ENCODE assay signal across 23 cellular contexts in the genomic region with DNA sequence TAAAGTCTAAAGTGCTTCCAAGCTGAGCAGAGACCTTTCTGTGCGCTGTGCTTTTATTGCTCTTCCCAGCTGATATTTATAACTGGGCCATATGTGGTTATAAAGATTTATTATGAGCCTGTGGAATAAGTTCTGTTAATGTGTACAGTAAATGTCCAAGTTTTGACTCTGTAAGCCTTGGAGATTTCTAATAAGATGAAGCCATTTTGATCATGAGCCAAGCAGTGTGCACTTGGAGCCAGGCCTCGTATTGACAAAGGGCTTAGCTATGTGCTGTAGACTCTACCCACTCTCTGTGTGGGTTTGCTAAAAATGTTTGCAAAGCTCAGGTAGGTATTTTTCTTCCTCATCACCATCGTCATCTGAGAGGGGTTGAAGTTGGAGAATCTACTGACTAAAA.
DNase-seq lines count a peak whose midpoint lies in the region; ATAC-seq, FAIRE-seq and TF ChIP-seq lines count a peak whose summit lies in the region.
"Had no signal": no experiment of that assay in that cellular context is flagged by ENCODE, and none has a peak within 500 bp of the region (broad histone marks: within the 10 kb centered on the region; RNA-seq: fewer than 3 reads in every experiment).

No MANE protein-coding gene starts in this region.

- TF ChIP-seq RAD21 in A549 (conservative IDR thresholded peaks at IDR 0.05 in 1 of 2, IDR thresholded peaks at IDR 0.05 in 1 of 2) (no peak), GM12878 (IDR thresholded peaks at IDR 0.05; ENCODE audit: insufficient read depth, low read depth, low read length) (no peak)

- H3K4me1 Mint-ChIP-seq in endothelial cell (ENCODE audit: unreplicated experiment): no peaks in the 10 kb centered on the region
- H3K4me1 Mint-ChIP-seq: CD4-positive, alpha-beta memory T cell had no signal

- H2AFZ ChIP-seq in GM12878 (ENCODE audit: control insufficient read depth, low read depth, low read length): no peak overlapping the region

- SMC1A ChIA-PET in GM12878 (lab: Charles Lee; ENCODE audit: uncharacterized antibody, unreplicated experiment): interaction anchor here (0.9 to 1.6 kb wide), 3 partner anchors 14 to 21 kb away, joined by 4 to 5 read pairs (median 4); no protein-coding TSS in a partner anchor

- peak; percentile 13 for FAIRE-seq in A549 (lab: Jason Lieb, UNC)
- no peak for FAIRE-seq in GM12878 (lab: Jason Lieb, UNC)
- FAIRE-seq: A204.1, G401.6, GM12891, GM18507, H54 had no signal

- POLR2A ChIA-PET in A549 (lab: Yijun Ruan, JAX) (no interaction called here), GM12878 (lab: Charles Lee) (interaction anchor here (1.6 kb wide), 1 partner anchor 13 kb away, joined by 3 read pairs; no protein-coding TSS in a partner anchor)

- TF ChIP-seq EP300 in A549 (IDR thresholded peaks at IDR 0.05) (no peak), GM12878 (IDR thresholded peaks at IDR 0.05; ENCODE audit: borderline replicate concordance in 1 of 2, control insufficient read depth in 1 of 2, low read depth in 2 of 2, low read length in 2 of 2) (no peak)

- no peaks in the 10 kb centered on the region for H3K36me3 Mint-ChIP-seq in endothelial cell (ENCODE audit: low read depth, unreplicated experiment)
- H3K36me3 Mint-ChIP-seq: CD4-positive, alpha-beta memory T cell had no signal

- H3K9me3 ChIP-seq in A549 (no peaks in the 10 kb centered on the region), GM12878 (replicated peaks; ENCODE audit: control insufficient read depth, insufficient read depth, low read length) (no peaks in the 10 kb centered on the region)
- H3K9me3 ChIP-seq: BE2C, Caco-2, HAP-1 had no signal

- ATAC-seq in A549 (no peak), GM12878 (peak; percentile 18; the same call in 2 of the 3 replicates)

- H3K4me1 ChIP-seq in A549: no peaks in the 10 kb centered on the region
- no peaks in the 10 kb centered on the region; the same call in 1 of the 2 replicates for H3K4me1 ChIP-seq in GM12878 (ENCODE audit: control insufficient read depth, insufficient read depth, low read length)
- H3K4me1 ChIP-seq: BE2C; BLaER1 treated with 17β-estradiol and CSF1 and Interleukin-3, amounts not matched to agents 10 nM and 100 nM; Caco-2; HAP-1 had no signal

- no peaks in the 10 kb centered on the region for H3K36me3 ChIP-seq in GM12878 (ENCODE audit: control insufficient read depth in 2 of 2, insufficient read depth in 2 of 2, low read length in 1 of 2)
- H3K36me3 ChIP-seq: BE2C; BLaER1 treated with 17β-estradiol and CSF1 and Interleukin-3, amounts not matched to agents 10 nM and 100 nM; HAP-1 had no signal

- TF ChIP-seq POLR2A in A549 (IDR thresholded peaks at IDR 0.05; ENCODE audit: low read length) (no peak), GM12878 (IDR thresholded peaks at IDR 0.05; ENCODE audit: low read depth, low read length) (no peak)

- 10% methylated on average over 3 of the region's 3 CpGs for WGBS in A549 (ENCODE audit: missing lambda C conversion rate)
- WGBS in GM12878 (ENCODE audit: insufficient coverage, insufficient replicate concordance, low lambda C conversion rate, missing lambda C conversion rate): 49% methylated on average over 3 of the region's 3 CpGs

- H4K20me1 ChIP-seq in GM12878 (ENCODE audit: control insufficient read depth, insufficient read depth): no peaks in the 10 kb centered on the region
- H4K20me1 ChIP-seq: BLaER1 treated with 17β-estradiol and CSF1 and Interleukin-3, amounts not matched to agents 10 nM and 100 nM had no signal

- H3K27ac ChIP-seq in A549 (no peak overlapping the region), GM12878 (ENCODE audit: control insufficient read depth, insufficient read depth) (no peak overlapping the region)
- H3K27ac ChIP-seq: 22Rv1; BLaER1 treated with 17β-estradiol and CSF1 and Interleukin-3, amounts not matched to agents 10 nM and 100 nM had no signal

- H3K27me3 Mint-ChIP-seq in endothelial cell (ENCODE audit: unreplicated experiment): no peaks in the 10 kb centered on the region
- H3K27me3 Mint-ChIP-seq: CD4-positive, alpha-beta memory T cell had no signal

- H3K4me3 ChIP-seq in A549 (no peak overlapping the region), LNCaP clone FGC (ENCODE audit: low read depth, low read length) (no peak overlapping the region), GM12878 (no peak overlapping the region)
- H3K4me3 ChIP-seq: BLaER1 treated with 17β-estradiol and CSF1 and Interleukin-3, amounts not matched to agents 10 nM and 100 nM; HAP-1 had no signal

- no peak overlapping the region for H3K9ac ChIP-seq in GM12878 (ENCODE audit: control insufficient read depth, insufficient read depth, low read length)
- H3K9ac ChIP-seq: BLaER1 treated with 17β-estradiol and CSF1 and Interleukin-3, amounts not matched to agents 10 nM and 100 nM had no signal

- CTCF ChIA-PET in A549 (lab: Yijun Ruan, JAX) (interaction anchor here (1.0 kb wide), 1 partner anchor 608 kb away, joined by 3 read pairs; no protein-coding TSS in a partner anchor), GM12878 (lab: Yijun Ruan, JAX) (interaction anchor here (0.6 kb wide), 1 partner anchor 503 kb away, joined by 3 read pairs; no protein-coding TSS in a partner anchor)

- TF ChIP-seq CTCF in A549 (IDR thresholded peaks at IDR 0.05) (no peak), LNCaP clone FGC (IDR thresholded peaks at IDR 0.05; ENCODE audit: control insufficient read depth, extremely low read depth, insufficient read depth) (no peak), GM12878 (IDR thresholded peaks at IDR 0.05 in 2 of 3, conservative IDR thresholded peaks at IDR 0.05 in 1 of 3; ENCODE audit: control insufficient read depth in 2 of 3, extremely low read depth in 1 of 3, insufficient read depth in 1 of 3, low read depth in 3 of 3, low read length in 3 of 3) (no peak), endothelial cell (IDR thresholded peaks at IDR 0.05; ENCODE audit: unreplicated experiment) (no peak)

- BruUV-seq in GM12878 (replicated peaks; lab: Mats Ljungman, UMichigan): no TSS peak

- H3K27ac Mint-ChIP-seq in endothelial cell (ENCODE audit: unreplicated experiment): no peak overlapping the region
- H3K27ac Mint-ChIP-seq: CD4-positive, alpha-beta memory T cell; HFFc6 had no signal

- H3K79me2 ChIP-seq in GM12878 (ENCODE audit: control insufficient read depth, insufficient read depth, low read length): no peaks in the 10 kb centered on the region

- no peaks in the 10 kb centered on the region for H3K27me3 ChIP-seq in GM12878 (replicated peaks in 1 of 2; ENCODE audit: control insufficient read depth in 2 of 2, insufficient read depth in 2 of 2, low read length in 1 of 2)
- H3K27me3 ChIP-seq: BE2C; BLaER1 treated with 17β-estradiol and CSF1 and Interleukin-3, amounts not matched to agents 10 nM and 100 nM had no signal

- H3K4me2 ChIP-seq in A549: no peak overlapping the region
- H3K4me2 ChIP-seq in GM12878 (ENCODE audit: control insufficient read depth, insufficient read depth): no peak overlapping the region
- H3K4me2 ChIP-seq: BLaER1 treated with 17β-estradiol and CSF1 and Interleukin-3, amounts not matched to agents 10 nM and 100 nM had no signal

- RAD21 ChIA-PET in GM12878 (lab: Charles Lee; ENCODE audit: unreplicated experiment): no interaction called here

- no peaks in the 10 kb centered on the region for H3K9me3 Mint-ChIP-seq in endothelial cell (ENCODE audit: unreplicated experiment)

- intact Hi-C loops in GM12878 (cut with micrococcal nuclease; ENCODE audit: unreplicated experiment): no loop called here

- DNase-seq in A549 (ENCODE audit: low read depth in 1 of 2, low spot score in 1 of 2): no peak
- DNase-seq in LNCaP clone FGC (ENCODE audit: low read depth): peak; percentile 80
- DNase-seq in GM12878 (ENCODE audit: low read depth, low spot score): no peak
- no peak for DNase-seq in central memory CD4-positive, alpha-beta T cell
- DNase-seq in NCI-H510A treated with DMSO at 0.1 percent for 48 hours (lab: John Stamatoyannopoulos, UW): no peak
- DNase-seq in endothelial cell (ENCODE audit: low spot score): no peak
- DNase-seq: ACHN; AML-193; BE2C; Caco-2; CD4-positive, alpha-beta memory T cell; DMS153; DND-41; GOT3; HFFc6 had no signal

- in situ Hi-C loops in GM12878 (cut with MboI): no loop called here

- H3K4me3 Mint-ChIP-seq in endothelial cell (ENCODE audit: unreplicated experiment): no peak overlapping the region
- H3K4me3 Mint-ChIP-seq: CD4-positive, alpha-beta memory T cell; HFFc6 had no signal

TF ChIP-seq in A549, 52 proteins besides CTCF, POLR2A, EP300 and RAD21:
- TF ChIP-seq RFX5 (IDR thresholded peaks at IDR 0.05) (no peak), HOXA7 (CRISPR knock-in tag; IDR thresholded peaks at IDR 0.05) (no peak), MAZ (IDR thresholded peaks at IDR 0.05; ENCODE audit: borderline replicate concordance, low read depth, low read length) (no peak), ZFP36 (IDR thresholded peaks at IDR 0.05; ENCODE audit: borderline replicate concordance, partially characterized antibody) (no peak)
TF ChIP-seq in A549: peak in this region for 0.

TF ChIP-seq in GM12878, 131 proteins besides CTCF, POLR2A, EP300 and RAD21:
- no peak for TF ChIP-seq MTA3 (IDR thresholded peaks at IDR 0.05; ENCODE audit: borderline replicate concordance, low read length)
